ENCODE assay signal across 11 cellular contexts in the genomic region with DNA sequence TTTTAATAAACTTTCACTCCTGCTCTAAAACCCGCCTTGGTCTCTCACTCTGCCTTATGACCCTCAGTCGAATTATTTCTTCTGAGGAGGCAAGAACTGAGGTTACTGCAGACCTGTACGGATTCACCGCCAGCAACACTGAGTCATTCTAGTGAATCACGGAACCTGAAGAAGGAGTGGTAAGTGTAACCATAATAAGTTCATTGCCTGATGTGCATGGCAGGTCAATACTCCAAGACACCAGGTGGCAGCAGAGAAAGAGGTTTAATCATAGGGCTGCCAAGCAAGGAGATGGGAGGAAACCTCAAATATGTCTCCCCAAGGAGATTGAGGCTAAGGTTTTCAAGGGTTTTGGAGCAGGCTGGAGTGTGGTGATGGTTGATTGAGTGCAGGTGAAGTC.
A peak's percentile ranks its signal among the peaks of the same experiment; 100 is the strongest.
DNase-seq lines count a peak whose midpoint lies in the region; TF ChIP-seq lines count a peak whose summit lies in the region.
"Had no signal": no experiment of that assay in that cellular context is flagged by ENCODE, and none has a peak within 500 bp of the region (broad histone marks: within the 10 kb centered on the region; RNA-seq: fewer than 3 reads in every experiment).

No MANE protein-coding gene starts in this region.

- no peak for TF ChIP-seq EP300 in tibial nerve (IDR thresholded peaks at IDR 0.05)

- H3K9me3 ChIP-seq in BE2C: no peaks in the 10 kb centered on the region
- no peaks in the 10 kb centered on the region for H3K9me3 ChIP-seq in tibial nerve

- H3K4me1 ChIP-seq in BE2C (no peaks in the 10 kb centered on the region), tibial nerve (peaks cover 0 to 10% (median 0%) of the 10 kb centered on the region in 4 donors)

- in situ Hi-C loops in GM13977 (cut with MboI; ENCODE audit: low pct_unique_long_range_greater_than_20kb, low sequenced_read_pairs, unreplicated experiment): no loop called here

- TF ChIP-seq POLR2A in tibial nerve (IDR thresholded peaks at IDR 0.05): no peak

- H3K27me3 ChIP-seq in BE2C: no peaks in the 10 kb centered on the region
- no peaks in the 10 kb centered on the region for H3K27me3 ChIP-seq in tibial nerve

- no peak overlapping the region for H3K27ac ChIP-seq in tibial nerve

- TF ChIP-seq CTCF in BE2C (IDR thresholded peaks at IDR 0.05; ENCODE audit: low read depth, low read length): peak; percentile 32; the same call in 1 of the 2 replicates
- TF ChIP-seq CTCF in GM13977 (IDR thresholded peaks at IDR 0.05; ENCODE audit: extremely low read depth, insufficient read depth, missing control alignments): peak; percentile 20
- peak; percentile 48 for TF ChIP-seq CTCF in epithelial cell of esophagus (IDR thresholded peaks at IDR 0.05; ENCODE audit: insufficient read depth, low read depth, low read length, missing control alignments)
- TF ChIP-seq CTCF in tibial nerve (IDR thresholded peaks at IDR 0.05): no peak

- no peaks in the 10 kb centered on the region for H3K36me3 ChIP-seq in BE2C
- no peaks in the 10 kb centered on the region for H3K36me3 ChIP-seq in tibial nerve

- H3K4me3 ChIP-seq in BE2C (ENCODE audit: low read depth, low read length): no peak overlapping the region
- no peak overlapping the region for H3K4me3 ChIP-seq in epithelial cell of esophagus (ENCODE audit: low read length)
- no peak overlapping the region for H3K4me3 ChIP-seq in tibial nerve

- DNase-seq in BE2C (no peak), GM13977 (ENCODE audit: low spot score) (no peak), OCI-M1 (lab: John Stamatoyannopoulos, UW) (peak; percentile 61), epithelial cell of esophagus (ENCODE audit: low read depth) (peak; percentile 91), tibial nerve (ENCODE audit: low spot score in 2 of 2) (no peak), cerebellar cortex (ENCODE audit: low spot score) (no peak)
- no peak for DNase-seq in activated T-cell treated with anti-CD3 and anti-CD28 coated beads, Interleukin-2, amount 50 U/mL, for 1 hour
- no peak for DNase-seq in activated T-cell treated with anti-CD3 and anti-CD28 coated beads, Interleukin-2, amount 50 U/mL, for 48 hours
- DNase-seq: cortex of kidney; KG1; stimulated activated CD4-positive, alpha-beta T cell treated with anti-CD3 and anti-CD28 coated beads, Interleukin-4, amount 100 ng/mL, for 4 hours had no signal

- 96 to 98% methylated on average over 5 of the region's 5 CpGs for WGBS in tibial nerve, 2 donors

Comparison
In these comparisons a context has a peak if more than half of its experiments do, and no peak if none do; other contexts are left out.
1. DNase-seq: peak in OCI-M1 (single experiment) and epithelial cell of esophagus (single experiment); none in BE2C (single experiment), GM13977 (single experiment), tibial nerve (0 of 2), activated T-cell treated with anti-CD3 and anti-CD28 coated beads, Interleukin-2, amount 50 U/mL, for 1 hour (single experiment), activated T-cell treated with anti-CD3 and anti-CD28 coated beads, Interleukin-2, amount 50 U/mL, for 48 hours (0 of 2) and cerebellar cortex (single experiment).
2. CTCF ChIP-seq: peak in BE2C (single experiment), GM13977 (single experiment) and epithelial cell of esophagus (single experiment); none in tibial nerve (0 of 5).